26 cellular contexts compared by ENCODE assay signal in the genomic region with DNA sequence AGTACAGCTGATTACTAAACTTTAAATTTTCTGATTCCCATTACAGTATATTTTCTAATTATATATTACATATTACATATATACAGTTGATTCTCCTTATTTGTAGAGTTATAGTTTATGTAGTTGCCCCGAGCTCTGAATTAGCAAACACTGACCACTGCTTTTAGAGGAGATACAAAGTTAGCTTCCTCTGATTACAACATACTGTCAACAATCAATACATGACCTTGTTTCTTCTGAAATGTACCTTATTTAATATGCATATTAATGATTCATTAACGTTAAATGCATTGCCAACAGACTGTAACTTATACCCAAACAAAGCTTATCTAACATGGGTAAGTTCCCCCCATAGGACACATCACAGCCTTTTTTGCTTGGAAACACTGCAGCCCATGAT.
DNase-seq lines count a peak whose midpoint lies in the region; ATAC-seq, FAIRE-seq and TF ChIP-seq lines count a peak whose summit lies in the region.
"Had no signal": no experiment of that assay in that cellular context is flagged by ENCODE, and none has a peak within 500 bp of the region (broad histone marks: within the 10 kb centered on the region; RNA-seq: fewer than 3 reads in every experiment).

No MANE protein-coding gene starts in this region.

- H4K91ac ChIP-seq in mesenchymal stem cell (ENCODE audit: low read length), result no peak overlapping the region

- TF ChIP-seq CTCF in brain microvascular endothelial cell (IDR thresholded peaks at IDR 0.05; ENCODE audit: low read depth, low read length, missing control alignments), result no peak
- TF ChIP-seq CTCF in HepG2 (CRISPR knock-in tag; IDR thresholded peaks at IDR 0.05), result no peak

- no peak overlapping the region for H2AFZ ChIP-seq in HepG2 (ENCODE audit: low read length)
- no peak overlapping the region for H2AFZ ChIP-seq in mesenchymal stem cell (ENCODE audit: low read depth, low read length)

- H4K8ac ChIP-seq in mesenchymal stem cell (ENCODE audit: low read length), result no peak overlapping the region

- no peak overlapping the region for H3K4ac ChIP-seq in mesenchymal stem cell (ENCODE audit: low read depth in 1 of 2, low read length in 2 of 2)

- no peak overlapping the region for H2BK15ac ChIP-seq in mesenchymal stem cell (ENCODE audit: low read depth, poor library complexity, severe bottlenecking)

- H3K9me3 ChIP-seq in HepG2 (ENCODE audit: low read length) (no peaks in the 10 kb centered on the region), mesenchymal stem cell (ENCODE audit: control insufficient read depth, low read length) (no peaks in the 10 kb centered on the region)
- H3K9me3 ChIP-seq: A549, BE2C, HAP-1 had no signal

- H3K27ac Mint-ChIP-seq in stimulated activated memory B cell treated with anti-CD40 and anti-IgM and Interleukin-4, amounts not matched to agents 10 μg/mL and 1 μg/mL and 100 μg/mL, for 72 hours, result no peak overlapping the region
- H3K27ac Mint-ChIP-seq: CD14-positive monocyte; CD4-positive, alpha-beta T cell; CD8-positive, alpha-beta memory T cell had no signal

- peaks cover 23% of the 10 kb centered on the region for H3K36me3 Mint-ChIP-seq in stimulated activated memory B cell treated with anti-CD40 and anti-IgM and Interleukin-4, amounts not matched to agents 10 μg/mL and 1 μg/mL and 100 μg/mL, for 72 hours

- no peak overlapping the region for H2BK120ac ChIP-seq in mesenchymal stem cell (ENCODE audit: low read depth, low read length)

- WGBS in HepG2 (ENCODE audit: low lambda C conversion rate), result 25% methylated on average over 2 of the region's 2 CpGs
- 100% methylated on average over 1 of the region's 2 CpGs for WGBS in mesenchymal stem cell

- POLR2A ChIA-PET in HepG2 (lab: Yijun Ruan, JAX), result no interaction called here

- peaks cover 44% of the 10 kb centered on the region for H3K36me3 ChIP-seq in brain microvascular endothelial cell (replicated peaks)
- no peaks in the 10 kb centered on the region for H3K36me3 ChIP-seq in HepG2 (replicated peaks in 1 of 2; ENCODE audit: control insufficient read depth in 1 of 2, insufficient read depth in 2 of 2, low read length in 2 of 2)
- H3K36me3 ChIP-seq in mesenchymal stem cell (ENCODE audit: control insufficient read depth in 1 of 2, insufficient read depth in 2 of 2, low read depth in 1 of 2, low read length in 2 of 2), result peaks cover 8 to 42% of the 10 kb centered on the region in 2 experiments

- FAIRE-seq in HepG2 (lab: Jason Lieb, UNC) (no peak), GM12891 (lab: Jason Lieb, UNC) (no peak)
- FAIRE-seq: A549, D721Med, GM12878, GM18507, H54 had no signal

- H3K27me3 ChIP-seq in brain microvascular endothelial cell (replicated peaks) (no peaks in the 10 kb centered on the region), HepG2 (ENCODE audit: control insufficient read depth in 1 of 2, insufficient read depth in 2 of 2, low read length in 2 of 2) (no peaks in the 10 kb centered on the region), mesenchymal stem cell (ENCODE audit: control insufficient read depth in 1 of 2, insufficient read depth in 1 of 2, low read length in 2 of 2) (no peaks in the 10 kb centered on the region)
- H3K27me3 ChIP-seq: BE2C; BLaER1 treated with 17β-estradiol and CSF1 and Interleukin-3, amounts not matched to agents 10 nM and 100 nM had no signal

- H3K27me3 Mint-ChIP-seq in stimulated activated memory B cell treated with anti-CD40 and anti-IgM and Interleukin-4, amounts not matched to agents 10 μg/mL and 1 μg/mL and 100 μg/mL, for 72 hours, result no peaks in the 10 kb centered on the region
- H3K27me3 Mint-ChIP-seq: CD4-positive, alpha-beta T cell; CD8-positive, alpha-beta memory T cell had no signal

- no peak overlapping the region for H3K9ac ChIP-seq in HepG2 (ENCODE audit: insufficient read depth, low read depth, low read length)
- no peak overlapping the region for H3K9ac ChIP-seq in mesenchymal stem cell (ENCODE audit: low read length)
- H3K9ac ChIP-seq: BLaER1 treated with 17β-estradiol and CSF1 and Interleukin-3, amounts not matched to agents 10 nM and 100 nM had no signal

- ATAC-seq in HepG2, result no peak
- ATAC-seq in stimulated activated memory B cell treated with anti-CD40 and anti-IgM and Interleukin-4, amounts not matched to agents 10 μg/mL and 1 μg/mL and 100 μg/mL, for 72 hours, result no peak
- ATAC-seq: A549, GM12878 had no signal

- BruUV-seq in HepG2 (replicated peaks; lab: Mats Ljungman, UMichigan), result no TSS peak

- H3K4me1 Mint-ChIP-seq in stimulated activated memory B cell treated with anti-CD40 and anti-IgM and Interleukin-4, amounts not matched to agents 10 μg/mL and 1 μg/mL and 100 μg/mL, for 72 hours, result peaks cover 15% of the 10 kb centered on the region

- intact Hi-C loops in HepG2 (cut with micrococcal nuclease; ENCODE audit: unreplicated experiment), result no loop called here

- H3K4me2 ChIP-seq in HepG2 (ENCODE audit: low read depth, low read length) (no peak overlapping the region), mesenchymal stem cell (ENCODE audit: low read length, poor library complexity, severe bottlenecking) (no peak overlapping the region)
- H3K4me2 ChIP-seq: A549; BLaER1 treated with 17β-estradiol and CSF1 and Interleukin-3, amounts not matched to agents 10 nM and 100 nM had no signal

- no peak for TF ChIP-seq RAD21 in HepG2 (CRISPR knock-in tag; IDR thresholded peaks at IDR 0.05)

- TF ChIP-seq POLR2A in HepG2 (IDR thresholded peaks at IDR 0.05; ENCODE audit: insufficient read depth in 1 of 2, low read depth in 2 of 2, low read length in 2 of 2) (no peak), GM12891 (IDR thresholded peaks at IDR 0.05; ENCODE audit: low read depth, low read length) (no peak)

- peak overlapping the region; percentile 69 for H2AK5ac ChIP-seq in mesenchymal stem cell (ENCODE audit: low read length, severe bottlenecking)

- CTCF ChIA-PET in HepG2 (lab: Yijun Ruan, JAX; ENCODE audit: low intra/inter-chr PET ratio, low total read pairs), result no interaction called here

- in situ Hi-C loops in brain microvascular endothelial cell (cut with HindIII; ENCODE audit: low pct_ligation_motif_present, low sequenced_read_pairs) (no loop called here), HepG2 (cut with HindIII; ENCODE audit: extremely low pct_ligation_motif_present, low pct_unique_long_range_greater_than_20kb) (no loop called here)

- H3K4me1 ChIP-seq in HepG2 (ENCODE audit: insufficient read depth, low read length), result peaks cover 18% of the 10 kb centered on the region
- H3K4me1 ChIP-seq in mesenchymal stem cell (ENCODE audit: control insufficient read depth, insufficient read depth, low read depth, low read length), result peaks cover 2% of the 10 kb centered on the region
- H3K4me1 ChIP-seq: HAP-1 had no signal

- H3K4me3 Mint-ChIP-seq in stimulated activated memory B cell treated with anti-CD40 and anti-IgM and Interleukin-4, amounts not matched to agents 10 μg/mL and 1 μg/mL and 100 μg/mL, for 72 hours, result no peak overlapping the region
- H3K4me3 Mint-ChIP-seq: CD14-positive monocyte; CD4-positive, alpha-beta T cell; CD8-positive, alpha-beta memory T cell; HFFc6 had no signal

- H3K9me3 Mint-ChIP-seq in stimulated activated memory B cell treated with anti-CD40 and anti-IgM and Interleukin-4, amounts not matched to agents 10 μg/mL and 1 μg/mL and 100 μg/mL, for 72 hours, result no peaks in the 10 kb centered on the region
- H3K9me3 Mint-ChIP-seq: CD4-positive, alpha-beta T cell; CD8-positive, alpha-beta memory T cell; HFFc6 had no signal

- H3K4me3 ChIP-seq in brain microvascular endothelial cell (ENCODE audit: low read depth, low read length) (no peak overlapping the region), HepG2 (replicated peaks in 1 of 3; ENCODE audit: insufficient read depth in 1 of 3, low read depth in 2 of 3, low read length in 3 of 3) (no peak overlapping the region), mesenchymal stem cell (ENCODE audit: insufficient read depth in 1 of 2, low read depth in 1 of 2, low read length in 2 of 2) (no peak overlapping the region)
- H3K4me3 ChIP-seq: A549; BLaER1 treated with 17β-estradiol and CSF1 and Interleukin-3, amounts not matched to agents 10 nM and 100 nM; GM12878; HAP-1 had no signal

- H2BK12ac ChIP-seq in mesenchymal stem cell (ENCODE audit: low read length in 2 of 2), result no peak overlapping the region

- TF ChIP-seq EP300 in HepG2 (IDR thresholded peaks at IDR 0.05; ENCODE audit: low read depth in 2 of 2, low read length in 2 of 2) (no peak), HepG2 (CRISPR knock-in tag; IDR thresholded peaks at IDR 0.05; ENCODE audit: borderline replicate concordance) (no peak)

- H3K23ac ChIP-seq in mesenchymal stem cell (ENCODE audit: low read length in 2 of 2), result no peak overlapping the region

- H3K79me1 ChIP-seq in mesenchymal stem cell (replicated peaks; ENCODE audit: low read length, poor library complexity, severe bottlenecking), result peaks cover 4% of the 10 kb centered on the region

- H3K27ac ChIP-seq in brain microvascular endothelial cell, result peak overlapping the region; percentile 32
- H3K27ac ChIP-seq in HepG2 (ENCODE audit: extremely low read length, insufficient read depth, low read length), result no peak overlapping the region
- no peak overlapping the region for H3K27ac ChIP-seq in mesenchymal stem cell (ENCODE audit: low read length, poor library complexity, severe bottlenecking)
- H3K27ac ChIP-seq: A549 had no signal

- H4K20me1 ChIP-seq in HepG2 (ENCODE audit: insufficient read depth, low read length), result no peaks in the 10 kb centered on the region
- H4K20me1 ChIP-seq: BLaER1 treated with 17β-estradiol and CSF1 and Interleukin-3, amounts not matched to agents 10 nM and 100 nM had no signal

- H3K18ac ChIP-seq in mesenchymal stem cell (ENCODE audit: low read depth in 1 of 2, low read length in 2 of 2), result no peak overlapping the region

- no peak overlapping the region for H3K14ac ChIP-seq in mesenchymal stem cell (ENCODE audit: low read length in 2 of 2)

- no peak for DNase-seq in brain microvascular endothelial cell
- DNase-seq in HepG2 (ENCODE audit: low spot score), result no peak
- DNase-seq in mesenchymal stem cell, result no peak
- no peak for DNase-seq in ureter (ENCODE audit: low spot score)
- no peak for DNase-seq in GM12891 (ENCODE audit: insufficient read length, low spot score)
- DNase-seq: 8988T; ACHN; AML-193; BE2C; CD4-positive, alpha-beta T cell; CD8-positive, alpha-beta memory T cell; DMS 273 treated with DMSO at 0.1 percent for 48 hours; DMS79; EL; GDM1; GOT3; HFFc6 had no signal

- no peaks in the 10 kb centered on the region for H3K79me2 ChIP-seq in HepG2 (ENCODE audit: insufficient read depth, low read length)

- no peak overlapping the region for H2BK5ac ChIP-seq in mesenchymal stem cell (ENCODE audit: low read depth, low read length, poor library complexity, severe bottlenecking)

TF ChIP-seq in HepG2, 621 proteins besides CTCF, POLR2A, EP300 and RAD21:
- TF ChIP-seq FOXP1 (IDR thresholded peaks at IDR 0.05), result no peak
- peak; percentile 57; the same call in 1 of the 2 replicates for TF ChIP-seq FOXP1 (CRISPR knock-in tag; IDR thresholded peaks at IDR 0.05)
- no peak for TF ChIP-seq ZNF746 (CRISPR knock-in tag; IDR thresholded peaks at IDR 0.05)

TF ChIP-seq in GM12891, 5 proteins besides CTCF, POLR2A, EP300 and RAD21 (continues in another document):
- no peak for TF ChIP-seq SPI1 (IDR thresholded peaks at IDR 0.05; ENCODE audit: low read depth, low read length)
- no peak for TF ChIP-seq POLR2AphosphoS5 (IDR thresholded peaks at IDR 0.05; ENCODE audit: low read depth, low read length)
- no peak for TF ChIP-seq POU2F2 (IDR thresholded peaks at IDR 0.05; ENCODE audit: low read depth, low read length)
- TF ChIP-seq PAX5 (IDR thresholded peaks at IDR 0.05; ENCODE audit: insufficient read depth, low read length, severe bottlenecking), result no peak
